Comparison of ENCODE assay signal across 21 cellular contexts in genomic region chr7:5228066-5228465, GRCh38. TPM values are rescaled to one million over a fixed set of nuclear protein-coding genes. Genes with fewer than 3 reads are reported as not detected.
DNase-seq lines count a peak whose midpoint lies in the region; ATAC-seq, FAIRE-seq and TF ChIP-seq lines count a peak whose summit lies in the region.
"Had no signal": no experiment of that assay in that cellular context is flagged by ENCODE, and none has a peak within 500 bp of the region (broad histone marks: within the 10 kb centered on the region; RNA-seq: fewer than 3 reads in every experiment).

No MANE protein-coding gene starts in this region.

- no peak overlapping the region for H3K27ac Mint-ChIP-seq in activated CD4-positive, alpha-beta T cell treated with anti-CD3 and anti-CD28 coated beads, Interleukin-2, amount 10 ng/mL, durations not matched to agents 24 days and 14 days
- H3K27ac Mint-ChIP-seq in GM23338, result no peak overlapping the region
- H3K27ac Mint-ChIP-seq: CD8-positive, alpha-beta T cell had no signal

- H3K36me3 ChIP-seq in right atrium auricular region (peaks cover 93% of the 10 kb centered on the region), kidney (ENCODE audit: control insufficient read depth in 1 of 2, insufficient read depth in 2 of 2, low read length in 2 of 2) (peaks cover 30 to 68% of the 10 kb centered on the region in 2 donors), GM23338 (ENCODE audit: insufficient read depth) (peaks cover 22% of the 10 kb centered on the region)

- H2AFZ ChIP-seq in GM23338, result no peak overlapping the region
- H2AFZ ChIP-seq: GM23248 had no signal

- H3K4me1 ChIP-seq in right atrium auricular region (peaks cover 0 to 6% of the 10 kb centered on the region in 2 donors), kidney (ENCODE audit: control insufficient read depth in 1 of 2, insufficient read depth in 1 of 2, low read depth in 1 of 2, low read length in 2 of 2) (no peaks in the 10 kb centered on the region), GM23338 (ENCODE audit: insufficient read depth) (no peaks in the 10 kb centered on the region)
- H3K4me1 ChIP-seq: HAP-1 had no signal

- no peaks in the 10 kb centered on the region for H3K27me3 Mint-ChIP-seq in activated CD4-positive, alpha-beta T cell treated with anti-CD3 and anti-CD28 coated beads, Interleukin-2, amount 10 ng/mL, durations not matched to agents 24 days and 14 days
- peaks cover 13% of the 10 kb centered on the region for H3K27me3 Mint-ChIP-seq in GM23338 (ENCODE audit: insufficient read depth, low read depth, poor library complexity)

- no peaks in the 10 kb centered on the region for H3K9me3 ChIP-seq in right atrium auricular region
- H3K9me3 ChIP-seq in kidney (ENCODE audit: control insufficient read depth in 1 of 2, low read length in 2 of 2), result no peaks in the 10 kb centered on the region
- H3K9me3 ChIP-seq: HAP-1 had no signal

- no peaks in the 10 kb centered on the region for H3K9me2 ChIP-seq in GM23338 (ENCODE audit: insufficient read depth)

- H4K20me1 ChIP-seq in GM23338 (replicated peaks; ENCODE audit: insufficient read depth), result 0 out of 2 replicates have a peak, but pooled peaks cover 4% of the 10 kb centered on the region

- no peak overlapping the region for H3K4me3 Mint-ChIP-seq in activated CD4-positive, alpha-beta T cell treated with anti-CD3 and anti-CD28 coated beads, Interleukin-2, amount 10 ng/mL, durations not matched to agents 24 days and 14 days
- no peak overlapping the region for H3K4me3 Mint-ChIP-seq in GM23338
- H3K4me3 Mint-ChIP-seq: CD14-positive monocyte; CD8-positive, alpha-beta T cell had no signal

- ATAC-seq in left ventricle myocardium superior, result no peak
- ATAC-seq in GM23338, result no peak
- ATAC-seq: CD8-positive, alpha-beta T cell; HepG2 had no signal

- no peaks in the 10 kb centered on the region for H3K27me3 ChIP-seq in right atrium auricular region
- no peaks in the 10 kb centered on the region for H3K27me3 ChIP-seq in GM23338 (ENCODE audit: insufficient read depth)

- H3K4me3 ChIP-seq in right atrium auricular region (no peak overlapping the region), kidney (ENCODE audit: low read length in 2 of 2) (no peak overlapping the region), GM23338 (no peak overlapping the region)
- H3K4me3 ChIP-seq: GM23248, HAP-1 had no signal

- DNase-seq in left ventricle myocardium superior (peak; percentile 23), right atrium auricular region (ENCODE audit: low spot score) (no peak), kidney (peak; percentile 66), posterior vena cava (ENCODE audit: low spot score) (peak; percentile 79), GM23338 (ENCODE audit: low spot score) (no peak), NCI-H2227 treated with DMSO at 0.1 percent for 48 hours (lab: John Stamatoyannopoulos, UW) (no peak)
- DNase-seq in activated CD4-positive, alpha-beta T cell treated with anti-CD3 and anti-CD28 coated beads, Interleukin-2, amount 10 ng/mL, durations not matched to agents 24 days and 14 days, result no peak
- DNase-seq: CD8-positive, alpha-beta T cell; COR-L47; DMS153; DMS79 treated with DMSO at 0.1 percent for 48 hours; EL; GM23248 had no signal

- no peaks in the 10 kb centered on the region for H3K9me3 Mint-ChIP-seq in activated CD4-positive, alpha-beta T cell treated with anti-CD3 and anti-CD28 coated beads, Interleukin-2, amount 10 ng/mL, durations not matched to agents 24 days and 14 days
- H3K9me3 Mint-ChIP-seq in GM23338, result peaks cover 3% of the 10 kb centered on the region; the same call in 1 of the 3 replicates
- H3K9me3 Mint-ChIP-seq: CD8-positive, alpha-beta T cell had no signal

- FAIRE-seq in kidney (lab: Jason Lieb, UNC), result no peak
- FAIRE-seq: A204.1, D721Med, G401.6, GM12891, HepG2, HTR-8/SVneo had no signal

- H3K4me2 ChIP-seq in GM23338, result no peak overlapping the region

- peaks cover 6% of the 10 kb centered on the region for H3K4me1 Mint-ChIP-seq in activated CD4-positive, alpha-beta T cell treated with anti-CD3 and anti-CD28 coated beads, Interleukin-2, amount 10 ng/mL, durations not matched to agents 24 days and 14 days
- H3K4me1 Mint-ChIP-seq in GM23338, result peaks cover 1% of the 10 kb centered on the region; the same call in 1 of the 3 replicates

- peaks cover 50% of the 10 kb centered on the region for H3K36me3 Mint-ChIP-seq in activated CD4-positive, alpha-beta T cell treated with anti-CD3 and anti-CD28 coated beads, Interleukin-2, amount 10 ng/mL, durations not matched to agents 24 days and 14 days (ENCODE audit: low read depth)
- peaks cover 68% of the 10 kb centered on the region for H3K36me3 Mint-ChIP-seq in GM23338 (ENCODE audit: low read depth)

- H3K9ac ChIP-seq in kidney (ENCODE audit: low read length in 2 of 2), result no peak overlapping the region
- H3K9ac ChIP-seq: GM23248 had no signal

- H3F3A ChIP-seq in GM23338 (replicated peaks; ENCODE audit: low read depth), result 0 out of 2 replicates have a peak, but pooled peaks cover 3% of the 10 kb centered on the region

- intact Hi-C loops in left ventricle myocardium superior (cut with micrococcal nuclease) (no loop called here), kidney (cut with DNase I) (no loop called here), posterior vena cava (cut with DNase I) (no loop called here)
- intact Hi-C loops in activated CD4-positive, alpha-beta T cell treated with anti-CD3 and anti-CD28 coated beads, Interleukin-2, amount 10 ng/mL, durations not matched to agents 24 days and 14 days (cut with micrococcal nuclease), result no loop called here

- H3K27ac ChIP-seq in right atrium auricular region, result no peak overlapping the region
- H3K27ac ChIP-seq in kidney (ENCODE audit: low read depth in 2 of 2, low read length in 2 of 2), result no peak overlapping the region
- no peak overlapping the region for H3K27ac ChIP-seq in GM23338 (ENCODE audit: low read depth)
- H3K27ac ChIP-seq: GM23248 had no signal

- no peaks in the 10 kb centered on the region for H3K79me2 ChIP-seq in GM23338 (replicated peaks; ENCODE audit: insufficient read depth)

- TF ChIP-seq CTCF in right atrium auricular region (IDR thresholded peaks at IDR 0.05), result no peak
- no peak for TF ChIP-seq CTCF in kidney (IDR thresholded peaks at IDR 0.05; ENCODE audit: borderline replicate concordance, extremely low read depth, insufficient read depth)
- TF ChIP-seq CTCF in GM23338 (conservative IDR thresholded peaks at IDR 0.05; ENCODE audit: low read depth in 2 of 2), result no peak

TF ChIP-seq in GM23338, 12 proteins besides CTCF, POLR2A, EP300 and RAD21 (continues in another document):
- no peak for TF ChIP-seq ZNF114 (CRISPR knock-in tag; IDR thresholded peaks at IDR 0.05)
- TF ChIP-seq POLR2AphosphoS5 (IDR thresholded peaks at IDR 0.05; ENCODE audit: low read depth), result no peak
- no peak for TF ChIP-seq REST (IDR thresholded peaks at IDR 0.05; ENCODE audit: unreplicated experiment)
- no peak for TF ChIP-seq ETS1 (IDR thresholded peaks at IDR 0.05)
- TF ChIP-seq JUNB (IDR thresholded peaks at IDR 0.05; ENCODE audit: unreplicated experiment), result no peak

RNA-seq across cellular contexts. Expression of gene WIPI2, which starts 38.0 kb away (rescaled TPM):
- total RNA-seq in left ventricle myocardium superior (50.8 TPM), right atrium auricular region (10 to 100 TPM; 49.2 to 56.7 TPM), kidney (56.1 TPM), posterior vena cava (10 to 100 TPM; 37.2 to 38.7 TPM)
- polyA plus RNA-seq in kidney (ENCODE audit: insufficient read depth, low read depth, low replicate concordance) (48.1 TPM), GM23338 (2016; fragmentation: Nextera tagmentation; extraction: Ambion mirVana) (32.4 and 34.4 TPM in 2 replicates)
- 49.1 and 51.4 TPM in 2 replicates for total RNA-seq in activated CD4-positive, alpha-beta T cell treated with anti-CD3 and anti-CD28 coated beads, Interleukin-2, amount 10 ng/mL, durations not matched to agents 24 days and 14 days
- 74.0 and 86.5 TPM in 2 replicates for total RNA-seq in GM23338 (2014; rRNA removed; shearing (Covaris generic))

RNA-seq across cellular contexts. Expression of gene SLC29A4, which starts 54.7 kb away (rescaled TPM):
- total RNA-seq in left ventricle myocardium superior (2.3 TPM), right atrium auricular region (1 to 10 TPM; 3.7 to 4.3 TPM), kidney (3.4 TPM), posterior vena cava (1 to 10 TPM in 1 of 2 donors, under 1 TPM in 1; 0.90 to 1.4 TPM)
- polyA plus RNA-seq in kidney (ENCODE audit: insufficient read depth, low read depth, low replicate concordance) (6.8 TPM), GM23338 (2016; fragmentation: Nextera tagmentation; extraction: Ambion mirVana) (4.8 and 6.4 TPM in 2 replicates)
- 1.1 and 1.8 TPM in 2 replicates for total RNA-seq in activated CD4-positive, alpha-beta T cell treated with anti-CD3 and anti-CD28 coated beads, Interleukin-2, amount 10 ng/mL, durations not matched to agents 24 days and 14 days
- total RNA-seq in GM23338 (2014; rRNA removed; shearing (Covaris generic)), result 8.1 and 8.8 TPM in 2 replicates

Comparison
In these comparisons a context has a peak if more than half of its experiments do, and no peak if none do; other contexts are left out.
1. DNase-seq: peak in left ventricle myocardium superior (single experiment), kidney (single experiment) and posterior vena cava (single experiment); none in right atrium auricular region (single experiment), activated CD4-positive, alpha-beta T cell treated with anti-CD3 and anti-CD28 coated beads, Interleukin-2, amount 10 ng/mL, durations not matched to agents 24 days and 14 days (single experiment), GM23338 (single experiment) and NCI-H2227 treated with DMSO at 0.1 percent for 48 hours (single experiment).